ENCODE assay signal across 8 cellular contexts in the genomic region with DNA sequence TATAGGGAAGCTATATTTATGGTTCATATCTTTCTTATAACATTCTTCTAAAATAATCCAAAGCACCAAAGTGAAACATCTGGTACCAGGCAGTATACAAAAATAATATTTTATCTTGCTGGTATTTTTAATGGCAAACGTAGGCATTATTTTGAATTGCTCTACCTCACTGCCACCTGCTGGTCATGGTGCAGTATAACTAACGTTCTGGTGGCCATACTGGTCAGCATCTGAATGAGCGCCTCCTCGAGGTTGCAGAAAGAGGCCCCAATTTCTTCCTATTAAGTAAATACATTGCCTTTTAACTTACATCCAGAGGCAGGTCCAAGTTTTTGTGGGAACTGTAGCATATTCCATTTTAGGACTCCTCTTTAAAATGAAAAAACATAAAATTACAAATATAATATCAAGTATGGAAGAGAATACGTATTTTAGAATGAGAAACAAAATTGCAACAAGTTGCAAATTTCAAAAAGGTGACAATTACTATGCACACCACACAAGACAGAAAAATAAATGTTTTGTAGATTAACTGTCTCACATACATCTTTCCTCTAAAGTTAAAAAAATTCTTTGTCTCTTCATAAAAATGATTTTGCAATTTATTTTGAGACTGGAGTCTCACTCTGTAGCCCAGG. TPM values are rescaled to one million over a fixed set of nuclear protein-coding genes. Genes with fewer than 3 reads are reported as not detected.
DNase-seq lines count a peak whose midpoint lies in the region; ATAC-seq and TF ChIP-seq lines count a peak whose summit lies in the region.

No MANE protein-coding gene starts in this region.

- no peak overlapping the region for H3K27ac ChIP-seq in OCI-LY1 (ENCODE audit: low read depth, low read length, poor library complexity, severe bottlenecking)

- no peak overlapping the region for H3K4me3 Mint-ChIP-seq in naive B cell
- no peak overlapping the region for H3K4me3 Mint-ChIP-seq in stimulated activated memory B cell treated with anti-CD40 and anti-IgM and Interleukin-4, amounts not matched to agents 10 μg/mL and 1 μg/mL and 100 μg/mL, for 72 hours

- no peaks in the 10 kb centered on the region for H3K36me3 ChIP-seq in OCI-LY1 (ENCODE audit: insufficient read depth, low read length)

- H2AFZ ChIP-seq in OCI-LY1 (ENCODE audit: low read length), result no peak overlapping the region

- peak; percentile 95 for DNase-seq in DMS53 treated with DMSO at 0.1 percent for 48 hours (lab: John Stamatoyannopoulos, UW; ENCODE audit: unreplicated experiment)
- peak; percentile 55 for DNase-seq in activated CD8-positive, alpha-beta memory T cell treated with anti-CD3 and anti-CD28 coated beads, Interleukin-2, amount 50 U/mL, for 1 hour (ENCODE audit: extremely low read depth)
- peak; percentile 91 for DNase-seq in epithelial cell of esophagus (ENCODE audit: low read depth)
- DNase-seq in naive B cell, result peak; percentile 63

- no peaks in the 10 kb centered on the region for H3K9me3 ChIP-seq in OCI-LY1 (ENCODE audit: low read length)

- H4K20me1 ChIP-seq in OCI-LY1 (ENCODE audit: insufficient read depth, low read length), result no peaks in the 10 kb centered on the region

- H3K9me3 Mint-ChIP-seq in naive B cell, result no peaks in the 10 kb centered on the region
- no peaks in the 10 kb centered on the region for H3K9me3 Mint-ChIP-seq in stimulated activated memory B cell treated with anti-CD40 and anti-IgM and Interleukin-4, amounts not matched to agents 10 μg/mL and 1 μg/mL and 100 μg/mL, for 72 hours

- no peaks in the 10 kb centered on the region for H3K4me1 ChIP-seq in OCI-LY1 (ENCODE audit: insufficient read depth, low read length, severe bottlenecking)

- TF ChIP-seq CTCF in OCI-LY1 (IDR thresholded peaks at IDR 0.05; ENCODE audit: low read length), result peak; percentile 100
- peak; percentile 100 for TF ChIP-seq CTCF in epithelial cell of esophagus (IDR thresholded peaks at IDR 0.05; ENCODE audit: insufficient read depth, low read depth, low read length, missing control alignments)

- no peaks in the 10 kb centered on the region for H3K4me1 Mint-ChIP-seq in naive B cell
- H3K4me1 Mint-ChIP-seq in stimulated activated memory B cell treated with anti-CD40 and anti-IgM and Interleukin-4, amounts not matched to agents 10 μg/mL and 1 μg/mL and 100 μg/mL, for 72 hours, result no peaks in the 10 kb centered on the region

- no peaks in the 10 kb centered on the region for H3K9me2 ChIP-seq in OCI-LY1 (ENCODE audit: low read depth, low read length)

- 0 out of 2 replicates have a peak, but pooled peaks have one; percentile 10 for TF ChIP-seq EP300 in Ishikawa (IDR thresholded peaks at IDR 0.05; ENCODE audit: borderline replicate concordance)

- peak; percentile 96 for TF ChIP-seq RAD21 in Ishikawa (IDR thresholded peaks at IDR 0.05; ENCODE audit: low read depth)

- H3K27me3 Mint-ChIP-seq in naive B cell, result peaks cover 5 to 15% (median 13%) of the 10 kb centered on the region in 3 donors
- peaks cover 9% of the 10 kb centered on the region for H3K27me3 Mint-ChIP-seq in stimulated activated memory B cell treated with anti-CD40 and anti-IgM and Interleukin-4, amounts not matched to agents 10 μg/mL and 1 μg/mL and 100 μg/mL, for 72 hours

- no peaks in the 10 kb centered on the region for H3K36me3 Mint-ChIP-seq in naive B cell
- no peaks in the 10 kb centered on the region for H3K36me3 Mint-ChIP-seq in stimulated activated memory B cell treated with anti-CD40 and anti-IgM and Interleukin-4, amounts not matched to agents 10 μg/mL and 1 μg/mL and 100 μg/mL, for 72 hours

- H3K79me2 ChIP-seq in OCI-LY1 (ENCODE audit: insufficient read depth, low read length), result no peaks in the 10 kb centered on the region

- no peaks in the 10 kb centered on the region for H3K27me3 ChIP-seq in OCI-LY1 (ENCODE audit: insufficient read depth, low read length)

- H3K9ac ChIP-seq in OCI-LY1 (ENCODE audit: low read length), result no peak overlapping the region

- H3F3A ChIP-seq in OCI-LY1 (ENCODE audit: insufficient read depth, low read length), result no peaks in the 10 kb centered on the region

- no peak overlapping the region for H3K27ac Mint-ChIP-seq in naive B cell
- no peak overlapping the region for H3K27ac Mint-ChIP-seq in stimulated activated memory B cell treated with anti-CD40 and anti-IgM and Interleukin-4, amounts not matched to agents 10 μg/mL and 1 μg/mL and 100 μg/mL, for 72 hours

- H3K4me3 ChIP-seq in OCI-LY1 (ENCODE audit: low read depth, low read length, poor library complexity, severe bottlenecking) (no peak overlapping the region), epithelial cell of esophagus (ENCODE audit: low read length) (no peak overlapping the region)

- no peak overlapping the region for H3K4me2 ChIP-seq in OCI-LY1 (ENCODE audit: low read length)

- ATAC-seq in GM21528 (IDR thresholded peaks at IDR 0.05; ENCODE audit: low FRiP score, unreplicated experiment) (peak; percentile 90), naive B cell (ENCODE audit: low read depth in 2 of 2) (peak; percentile 75 to 89)
- peak; percentile 68 for ATAC-seq in stimulated activated memory B cell treated with anti-CD40 and anti-IgM and Interleukin-4, amounts not matched to agents 10 μg/mL and 1 μg/mL and 100 μg/mL, for 72 hours

TF ChIP-seq in Ishikawa, 13 proteins besides CTCF, POLR2A, EP300 and RAD21:
- no peak for TF ChIP-seq TEAD4 (IDR thresholded peaks at IDR 0.05)
- no peak for TF ChIP-seq TCF12 (IDR thresholded peaks at IDR 0.05; ENCODE audit: low read depth)
- TF ChIP-seq TAF1 (IDR thresholded peaks at IDR 0.05; ENCODE audit: low read depth), result no peak
- TF ChIP-seq, protein P1, sequence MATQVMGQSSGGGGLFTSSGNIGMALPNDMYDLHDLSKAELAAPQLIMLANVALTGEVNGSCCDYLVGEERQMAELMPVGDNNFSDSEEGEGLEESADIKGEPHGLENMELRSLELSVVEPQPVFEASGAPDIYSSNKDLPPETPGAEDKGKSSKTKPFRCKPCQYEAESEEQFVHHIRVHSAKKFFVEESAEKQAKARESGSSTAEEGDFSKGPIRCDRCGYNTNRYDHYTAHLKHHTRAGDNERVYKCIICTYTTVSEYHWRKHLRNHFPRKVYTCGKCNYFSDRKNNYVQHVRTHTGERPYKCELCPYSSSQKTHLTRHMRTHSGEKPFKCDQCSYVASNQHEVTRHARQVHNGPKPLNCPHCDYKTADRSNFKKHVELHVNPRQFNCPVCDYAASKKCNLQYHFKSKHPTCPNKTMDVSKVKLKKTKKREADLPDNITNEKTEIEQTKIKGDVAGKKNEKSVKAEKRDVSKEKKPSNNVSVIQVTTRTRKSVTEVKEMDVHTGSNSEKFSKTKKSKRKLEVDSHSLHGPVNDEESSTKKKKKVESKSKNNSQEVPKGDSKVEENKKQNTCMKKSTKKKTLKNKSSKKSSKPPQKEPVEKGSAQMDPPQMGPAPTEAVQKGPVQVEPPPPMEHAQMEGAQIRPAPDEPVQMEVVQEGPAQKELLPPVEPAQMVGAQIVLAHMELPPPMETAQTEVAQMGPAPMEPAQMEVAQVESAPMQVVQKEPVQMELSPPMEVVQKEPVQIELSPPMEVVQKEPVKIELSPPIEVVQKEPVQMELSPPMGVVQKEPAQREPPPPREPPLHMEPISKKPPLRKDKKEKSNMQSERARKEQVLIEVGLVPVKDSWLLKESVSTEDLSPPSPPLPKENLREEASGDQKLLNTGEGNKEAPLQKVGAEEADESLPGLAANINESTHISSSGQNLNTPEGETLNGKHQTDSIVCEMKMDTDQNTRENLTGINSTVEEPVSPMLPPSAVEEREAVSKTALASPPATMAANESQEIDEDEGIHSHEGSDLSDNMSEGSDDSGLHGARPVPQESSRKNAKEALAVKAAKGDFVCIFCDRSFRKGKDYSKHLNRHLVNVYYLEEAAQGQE (IDR thresholded peaks at IDR 0.05; ENCODE audit: low read depth), result no peak
- TF ChIP-seq YY1 (IDR thresholded peaks at IDR 0.05; ENCODE audit: low read depth), result peak; percentile 79

RNA-seq across cellular contexts. Expression of a gene that starts 22.9 kb away (rescaled TPM):
- polyA plus RNA-seq in naive B cell (ENCODE audit: low read depth in 6 of 6), result not detected

RNA-seq across cellular contexts. Expression of a gene that starts 56.6 kb away (rescaled TPM):
- 100 to 1,000 TPM; 156 to 182 (median 166) TPM for polyA plus RNA-seq in naive B cell (ENCODE audit: low read depth in 6 of 6)
